ENCODE assay signal across 9 cellular contexts in genomic region chrX:41759817-41760216, GRCh38. TPM values are rescaled to one million over a fixed set of nuclear protein-coding genes. Genes with fewer than 3 reads are reported as not detected.
A peak's percentile ranks its signal among the peaks of the same experiment; 100 is the strongest.
DNase-seq lines count a peak whose midpoint lies in the region; TF ChIP-seq lines count a peak whose summit lies in the region.
"Had no signal": no experiment of that assay in that cellular context is flagged by ENCODE, and none has a peak within 500 bp of the region (broad histone marks: within the 10 kb centered on the region; RNA-seq: fewer than 3 reads in every experiment).

No MANE protein-coding gene starts in this region.

- H3K27me3 Mint-ChIP-seq in activated CD4-positive, alpha-beta T cell treated with anti-CD3 and anti-CD28 coated beads, Interleukin-2, amount 10 ng/mL, durations not matched to agents 24 days and 14 days = no peaks in the 10 kb centered on the region

- H3K9me3 ChIP-seq in OCI-LY7 (ENCODE audit: low read length) (no peaks in the 10 kb centered on the region), fibroblast of lung (ENCODE audit: control insufficient read depth, insufficient read depth, low read depth, low read length) (no peaks in the 10 kb centered on the region)

- H3K27ac ChIP-seq in OCI-LY7 (ENCODE audit: low read depth, low read length, poor library complexity, severe bottlenecking) (no peak overlapping the region), fibroblast of lung (ENCODE audit: insufficient read depth, low read length) (no peak overlapping the region)

- no peaks in the 10 kb centered on the region for H3K27me3 ChIP-seq in fibroblast of lung (ENCODE audit: control insufficient read depth, insufficient read depth, low read length)

- H3K9me2 ChIP-seq in OCI-LY7 (ENCODE audit: insufficient read depth, low read length) = no peaks in the 10 kb centered on the region

- H3K4me1 Mint-ChIP-seq in activated CD4-positive, alpha-beta T cell treated with anti-CD3 and anti-CD28 coated beads, Interleukin-2, amount 10 ng/mL, durations not matched to agents 24 days and 14 days = peaks cover 3% of the 10 kb centered on the region

- no TSS peak for BruUV-seq in OCI-LY7 (replicated peaks; lab: Mats Ljungman, UMichigan)

- H3K36me3 Mint-ChIP-seq in activated CD4-positive, alpha-beta T cell treated with anti-CD3 and anti-CD28 coated beads, Interleukin-2, amount 10 ng/mL, durations not matched to agents 24 days and 14 days (ENCODE audit: low read depth) = no peaks in the 10 kb centered on the region

- H3K4me2 ChIP-seq in OCI-LY7 (ENCODE audit: low read length) (no peak overlapping the region), fibroblast of lung (ENCODE audit: extremely low read depth, insufficient read depth, low read length) (no peak overlapping the region)

- H3K4me1 ChIP-seq in OCI-LY7 (ENCODE audit: insufficient read depth, low read length, poor library complexity, severe bottlenecking) = no peaks in the 10 kb centered on the region
- H3K4me1 ChIP-seq in fibroblast of lung (ENCODE audit: control insufficient read depth, extremely low read depth, insufficient read depth, low read length) = no peaks in the 10 kb centered on the region

- POLR2A ChIA-PET in OCI-LY7 (lab: Charles Lee) = interaction anchor here (0.6 kb wide), 1 partner anchor 73 kb away, joined by 6 read pairs; no protein-coding TSS in a partner anchor

- H2AFZ ChIP-seq in OCI-LY7 (ENCODE audit: low read length) = no peak overlapping the region
- H2AFZ ChIP-seq in fibroblast of lung (ENCODE audit: low read length) = no peak overlapping the region

- H3K79me2 ChIP-seq in OCI-LY7 (ENCODE audit: insufficient read depth, low read depth, low read length) (no peaks in the 10 kb centered on the region), fibroblast of lung (ENCODE audit: control insufficient read depth, insufficient read depth, low read length) (no peaks in the 10 kb centered on the region)

- H3K27ac Mint-ChIP-seq in activated CD4-positive, alpha-beta T cell treated with anti-CD3 and anti-CD28 coated beads, Interleukin-2, amount 10 ng/mL, durations not matched to agents 24 days and 14 days = no peak overlapping the region
- H3K27ac Mint-ChIP-seq: T-helper 1 cell treated with Interleukin-12 subunit alpha and Interleukin-12 subunit beta and Interleukin-4 antibody, amounts not matched to agents 30 μg/mL and 1 μg/mL, for 36 hours had no signal

- no peaks in the 10 kb centered on the region for H3K9me3 Mint-ChIP-seq in activated CD4-positive, alpha-beta T cell treated with anti-CD3 and anti-CD28 coated beads, Interleukin-2, amount 10 ng/mL, durations not matched to agents 24 days and 14 days
- H3K9me3 Mint-ChIP-seq: T-helper 1 cell treated with Interleukin-12 subunit alpha and Interleukin-12 subunit beta and Interleukin-4 antibody, amounts not matched to agents 30 μg/mL and 1 μg/mL, for 36 hours had no signal

- H3K36me3 ChIP-seq in OCI-LY7 (ENCODE audit: insufficient read depth, low read length) (no peaks in the 10 kb centered on the region), fibroblast of lung (ENCODE audit: control insufficient read depth, insufficient read depth, low read length) (no peaks in the 10 kb centered on the region)

- no peaks in the 10 kb centered on the region for H4K20me1 ChIP-seq in OCI-LY7 (ENCODE audit: insufficient read depth, low read length)
- H4K20me1 ChIP-seq in fibroblast of lung (ENCODE audit: control insufficient read depth, extremely low read depth, insufficient read depth, low read length) = no peaks in the 10 kb centered on the region

- H3K9ac ChIP-seq in fibroblast of lung (ENCODE audit: insufficient read depth, low read length) = no peak overlapping the region

- intact Hi-C loops in activated CD4-positive, alpha-beta T cell treated with anti-CD3 and anti-CD28 coated beads, Interleukin-2, amount 10 ng/mL, durations not matched to agents 24 days and 14 days (cut with micrococcal nuclease) = loop anchor here (1.0 to 10.0 kb wide), 2 partner anchors 202 to 595 kb away; no protein-coding TSS in a partner anchor
- intact Hi-C loops in OCI-LY7 (cut with micrococcal nuclease; ENCODE audit: unreplicated experiment) = loop anchor here (1.0 kb wide), 1 partner anchor 202 kb away; no protein-coding TSS in a partner anchor

- TF ChIP-seq CTCF in OCI-LY7 (conservative IDR thresholded peaks at IDR 0.05; ENCODE audit: low read length) = peak; percentile 81
- TF ChIP-seq CTCF in fibroblast of lung (conservative IDR thresholded peaks at IDR 0.05 in 1 of 2, IDR thresholded peaks at IDR 0.05 in 1 of 2; ENCODE audit: low read depth in 1 of 2, low read length in 2 of 2) = peak; percentile 54 to 58

- H3K4me3 ChIP-seq in OCI-LY7 (ENCODE audit: low read depth, low read length, poor library complexity, severe bottlenecking) (no peak overlapping the region), fibroblast of lung (replicated peaks in 1 of 4; ENCODE audit: control extremely low read depth in 1 of 4, insufficient read depth in 1 of 4, low read depth in 3 of 4, low read length in 4 of 4) (no peak overlapping the region)

- no peak overlapping the region for H3K4me3 Mint-ChIP-seq in activated CD4-positive, alpha-beta T cell treated with anti-CD3 and anti-CD28 coated beads, Interleukin-2, amount 10 ng/mL, durations not matched to agents 24 days and 14 days
- H3K4me3 Mint-ChIP-seq: T-helper 1 cell treated with Interleukin-12 subunit alpha and Interleukin-12 subunit beta and Interleukin-4 antibody, amounts not matched to agents 30 μg/mL and 1 μg/mL, for 36 hours had no signal

- DNase-seq in activated CD4-positive, alpha-beta T cell treated with anti-CD3 and anti-CD28 coated beads, Interleukin-2, amount 10 ng/mL, durations not matched to agents 24 days and 14 days = peak; percentile 64
- DNase-seq in activated CD4-positive, alpha-beta T cell treated with anti-CD3 and anti-CD28 coated beads, Interleukin-2, amount 50 U/mL, for 4 hours = no peak
- DNase-seq in OCI-LY7 (ENCODE audit: low spot score) = peak; percentile 51
- peak; percentile 19 to 67 for DNase-seq in fibroblast of lung (ENCODE audit: low read depth in 2 of 2)
- peak; percentile 41 for DNase-seq in superior temporal gyrus (ENCODE audit: extremely low spot score)
- no peak for DNase-seq in hippocampal formation (lab: John Stamatoyannopoulos, UW)
- no peak for DNase-seq in stimulated activated CD4-positive, alpha-beta T cell treated with anti-CD3 and anti-CD28 coated beads, Interleukin-12 subunit alpha, Interleukin-12 subunit beta, amount 100 ng/mL, for 4 hours
- no peak for DNase-seq in NCI-H345 treated with DMSO at 0.1 percent for 48 hours (lab: John Stamatoyannopoulos, UW; ENCODE audit: unreplicated experiment)

- CTCF ChIA-PET in OCI-LY7 (lab: Charles Lee; ENCODE audit: unreplicated experiment) = interaction anchor here (0.5 kb wide), 1 partner anchor 19 kb away, joined by 3 read pairs; no protein-coding TSS in a partner anchor

RNA-seq across cellular contexts. Expression of gene GPR82, which starts 35.8 kb away (rescaled TPM):
- not detected in 2 replicates for total RNA-seq in activated CD4-positive, alpha-beta T cell treated with anti-CD3 and anti-CD28 coated beads, Interleukin-2, amount 10 ng/mL, durations not matched to agents 24 days and 14 days
- not detected in 2 replicates for total RNA-seq in OCI-LY7 (2014; rRNA removed; shearing (Covaris generic))
- 0.20 and 0.53 TPM in 2 replicates for total RNA-seq in OCI-LY7 (2022)
- not detected in 2 replicates for total RNA-seq in fibroblast of lung
- not detected in 2 replicates for polyA plus RNA-seq in fibroblast of lung
- not detected in 2 replicates for polyA plus RNA-seq in fibroblast of lung (2012)
- polyA minus RNA-seq in fibroblast of lung (ENCODE audit: low replicate concordance) = not detected in 2 replicates

Comparison
In these comparisons a context has a peak if more than half of its experiments do, and no peak if none do; other contexts are left out.
1. DNase-seq: peak in activated CD4-positive, alpha-beta T cell treated with anti-CD3 and anti-CD28 coated beads, Interleukin-2, amount 10 ng/mL, durations not matched to agents 24 days and 14 days (single experiment), OCI-LY7 (single experiment), fibroblast of lung (2 of 2) and superior temporal gyrus (single experiment); none in activated CD4-positive, alpha-beta T cell treated with anti-CD3 and anti-CD28 coated beads, Interleukin-2, amount 50 U/mL, for 4 hours (0 of 2), hippocampal formation (0 of 2), stimulated activated CD4-positive, alpha-beta T cell treated with anti-CD3 and anti-CD28 coated beads, Interleukin-12 subunit alpha, Interleukin-12 subunit beta, amount 100 ng/mL, for 4 hours (single experiment) and NCI-H345 treated with DMSO at 0.1 percent for 48 hours (single experiment).